In the genomic region with DNA sequence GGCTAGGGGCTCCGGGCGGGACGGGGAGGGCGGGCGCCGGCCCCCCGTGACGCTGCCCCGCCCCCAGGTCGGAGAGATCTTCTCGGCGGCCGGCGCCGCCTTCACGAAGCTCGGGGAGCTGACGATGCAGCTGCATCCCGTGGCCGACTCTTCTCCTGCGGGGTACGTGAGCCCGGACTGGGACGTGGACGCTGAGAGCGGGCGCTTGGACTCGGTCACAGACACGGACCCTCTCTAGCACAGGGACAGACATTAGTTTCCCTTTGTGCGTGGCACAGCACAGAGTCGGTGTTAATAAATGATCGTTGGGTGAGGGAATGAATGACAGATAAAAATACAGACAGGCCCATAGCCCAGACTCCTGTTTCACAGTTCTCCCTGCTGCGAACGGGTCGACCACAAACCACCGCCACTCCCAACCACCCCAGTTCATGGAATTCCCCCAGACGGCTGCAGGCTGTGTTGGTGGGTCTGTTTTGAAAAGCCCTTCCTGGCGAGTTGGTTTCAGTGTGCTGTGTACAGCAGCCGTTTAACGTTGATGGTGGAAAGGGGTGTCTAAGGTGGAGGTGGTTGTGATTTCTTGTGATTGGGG, we compare ENCODE assay signal across 8 cellular contexts. TPM values are rescaled to one million over a fixed set of nuclear protein-coding genes. Genes with fewer than 3 reads are reported as not detected.
A peak's percentile ranks its signal among the peaks of the same experiment; 100 is the strongest.
DNase-seq lines count a peak whose midpoint lies in the region; ATAC-seq, FAIRE-seq and TF ChIP-seq lines count a peak whose summit lies in the region.

No MANE protein-coding gene starts in this region.

- H3K4me2 ChIP-seq in KMS-11 (no peak overlapping the region; the same call in 1 of the 2 replicates), osteoblast (ENCODE audit: insufficient read depth, low read length) (peak overlapping the region; percentile 86)

- no peaks in the 10 kb centered on the region for H3K27me3 ChIP-seq in CD4-positive, alpha-beta memory T cell (ENCODE audit: insufficient read depth, low read length)
- H3K27me3 ChIP-seq in KMS-11 (ENCODE audit: insufficient read depth, low read depth), result no peaks in the 10 kb centered on the region
- H3K27me3 ChIP-seq in osteoblast (ENCODE audit: insufficient read depth, low read length), result no peaks in the 10 kb centered on the region
- H3K27me3 ChIP-seq in upper lobe of left lung, result no peaks in the 10 kb centered on the region

- H2AFZ ChIP-seq in KMS-11 (ENCODE audit: low read depth), result no peak overlapping the region
- peak overlapping the region; percentile 92 for H2AFZ ChIP-seq in osteoblast (ENCODE audit: low read length)

- no peaks in the 10 kb centered on the region for H3K9me3 ChIP-seq in CD4-positive, alpha-beta memory T cell (ENCODE audit: control insufficient read depth in 1 of 2, low read length in 2 of 2)
- H3K9me3 ChIP-seq in osteoblast (ENCODE audit: low read depth, low read length), result no peaks in the 10 kb centered on the region
- no peaks in the 10 kb centered on the region for H3K9me3 ChIP-seq in upper lobe of left lung

- 1 to 2% methylated on average over 10 to 23 of the region's 40 CpGs for WGBS in upper lobe of left lung, 2 donors

- peaks cover 37 to 88% (median 55%) of the 10 kb centered on the region in 4 donors for H3K4me1 Mint-ChIP-seq in CD4-positive, alpha-beta memory T cell

- peak; percentile 22 for ATAC-seq in GM21447 (IDR thresholded peaks at IDR 0.05; ENCODE audit: unreplicated experiment)
- no peak for ATAC-seq in upper lobe of left lung (ENCODE audit: low FRiP score in 2 of 2)

- peak overlapping the region; percentile 97 to 99 (median 98) for H3K27ac Mint-ChIP-seq in CD4-positive, alpha-beta memory T cell

- DNase-seq in CD4-positive, alpha-beta memory T cell, result peak; percentile 82 to 97 (median 85)
- peak; percentile 68 to 69 for DNase-seq in activated CD8-positive, alpha-beta memory T cell treated with anti-CD3 and anti-CD28 coated beads for 4 hours (ENCODE audit: low read depth in 2 of 2)
- DNase-seq in epithelial cell of esophagus (ENCODE audit: low read depth), result peak; percentile 44
- peak; percentile 93 for DNase-seq in osteoblast (ENCODE audit: insufficient read length, low spot score, missing footprints)
- DNase-seq in upper lobe of left lung, result peak in 1 of 2 donors; percentile 49
- DNase-seq in GM19239 (ENCODE audit: insufficient read length, low spot score), result no peak

- H3K79me2 ChIP-seq in KMS-11 (ENCODE audit: insufficient read depth, low read depth) (peaks cover 7% of the 10 kb centered on the region; the same call in 1 of the 2 replicates), osteoblast (ENCODE audit: insufficient read depth, low read length) (peaks cover 53% of the 10 kb centered on the region)

- CTCF ChIA-PET in CD4-positive, alpha-beta memory T cell (lab: Charles Lee; ENCODE audit: partially characterized antibody), result interaction anchor here (0.8 to 3.0 kb wide), 5 partner anchors 11 to 104 kb away, joined by 3 to 11 read pairs (median 4); a partner anchor contains a TSS

- H3K27me3 Mint-ChIP-seq in CD4-positive, alpha-beta memory T cell, result no peaks in the 10 kb centered on the region

- H3K27ac ChIP-seq in CD4-positive, alpha-beta memory T cell (ENCODE audit: low read depth, low read length), result peak overlapping the region; percentile 96
- peak overlapping the region; percentile 96 for H3K27ac ChIP-seq in KMS-11
- H3K27ac ChIP-seq in osteoblast (ENCODE audit: low read depth, low read length), result peak overlapping the region; percentile 97
- H3K27ac ChIP-seq in upper lobe of left lung, result peak overlapping the region; percentile 97 to 99 (median 99)

- TF ChIP-seq POLR2A in upper lobe of left lung (IDR thresholded peaks at IDR 0.05), result peak in 3 of 4 donors; percentile 29 to 73 (median 51)

- POLR2A ChIA-PET in CD4-positive, alpha-beta memory T cell (lab: Charles Lee; ENCODE audit: partially characterized antibody), result interaction anchor here (1.1 to 3.0 kb wide), 9 partner anchors 9 to 672 kb away, joined by 3 to 37 read pairs (median 5); a partner anchor contains a TSS

- intact Hi-C loops in CD4-positive, alpha-beta memory T cell (cut with micrococcal nuclease), result loop anchor here (1.0 to 10.0 kb wide), 2 partner anchors 8 to 1430 kb away; a partner anchor contains a TSS

- peaks cover 63% of the 10 kb centered on the region for H3K4me1 ChIP-seq in CD4-positive, alpha-beta memory T cell (ENCODE audit: insufficient read depth, low read length)
- H3K4me1 ChIP-seq in KMS-11 (ENCODE audit: low read depth, poor library complexity, severe bottlenecking) (peaks cover 27% of the 10 kb centered on the region), osteoblast (ENCODE audit: insufficient read depth, low read length) (peaks cover 61% of the 10 kb centered on the region), upper lobe of left lung (peaks cover 54 to 76% (median 62%) of the 10 kb centered on the region in 4 donors)

- TF ChIP-seq CTCF in KMS-11 (conservative IDR thresholded peaks at IDR 0.05; ENCODE audit: low read depth, low read length) (no peak), epithelial cell of esophagus (IDR thresholded peaks at IDR 0.05; ENCODE audit: insufficient read depth, low read depth, low read length, missing control alignments) (no peak), osteoblast (IDR thresholded peaks at IDR 0.05; ENCODE audit: extremely low read depth, low read depth, low read length) (no peak), upper lobe of left lung (IDR thresholded peaks at IDR 0.05) (no peak)

- H3K4me3 ChIP-seq in CD4-positive, alpha-beta memory T cell (ENCODE audit: low read length in 2 of 2), result peak overlapping the region; percentile 50 to 98
- H3K4me3 ChIP-seq in KMS-11 (IDR thresholded peaks at IDR 0.05; ENCODE audit: insufficient read depth, low read depth, low read length) (no peak overlapping the region), epithelial cell of esophagus (ENCODE audit: low read length) (peak overlapping the region; percentile 94), osteoblast (ENCODE audit: insufficient read depth, low read length) (peak overlapping the region; percentile 81), upper lobe of left lung (peak overlapping the region; percentile 42 to 88 (median 84))

- peak overlapping the region; percentile 87; the same call in 1 of the 2 replicates for H3K9ac ChIP-seq in KMS-11

- peaks cover 8% of the 10 kb centered on the region for H3K36me3 ChIP-seq in CD4-positive, alpha-beta memory T cell (ENCODE audit: insufficient read depth, low read length)
- H3K36me3 ChIP-seq in KMS-11 (ENCODE audit: insufficient read depth), result no peaks in the 10 kb centered on the region
- H3K36me3 ChIP-seq in osteoblast (ENCODE audit: insufficient read depth, low read length), result peaks cover 11% of the 10 kb centered on the region
- H3K36me3 ChIP-seq in upper lobe of left lung, result peaks cover 0 to 13% (median 0%) of the 10 kb centered on the region in 4 donors

- no peak for FAIRE-seq in GM19239 (lab: Jason Lieb, UNC)

- H3K9me3 Mint-ChIP-seq in CD4-positive, alpha-beta memory T cell, result no peaks in the 10 kb centered on the region

- no peak for TF ChIP-seq EP300 in upper lobe of left lung (IDR thresholded peaks at IDR 0.05)

- peaks cover 9 to 36% of the 10 kb centered on the region in 2 donors for H3K36me3 Mint-ChIP-seq in CD4-positive, alpha-beta memory T cell

- no peaks in the 10 kb centered on the region for H4K20me1 ChIP-seq in KMS-11 (ENCODE audit: insufficient read depth)
- peaks cover 5% of the 10 kb centered on the region for H4K20me1 ChIP-seq in osteoblast (ENCODE audit: insufficient read depth, low read length)

- H3K4me3 Mint-ChIP-seq in CD4-positive, alpha-beta memory T cell, result peak overlapping the region; percentile 89 to 95 (median 92)

RNA-seq across cellular contexts. Expression of a gene that starts 2.7 kb away (rescaled TPM):
- total RNA-seq in CD4-positive, alpha-beta memory T cell, result 100 to 1,000 TPM; 166 to 179 TPM
- polyA plus RNA-seq in CD4-positive, alpha-beta memory T cell, result 100 to 1,000 TPM; 410 to 812 TPM
- 37.3 and 38.9 TPM in 2 replicates for total RNA-seq in osteoblast
- 100 to 1,000 TPM in 5 of 6 donors, 10 to 100 TPM in 1; 85.9 to 304 (median 175) TPM for total RNA-seq in upper lobe of left lung

RNA-seq across cellular contexts. Expression of a gene that starts 7.8 kb away (rescaled TPM):
- total RNA-seq in CD4-positive, alpha-beta memory T cell, result not detected
- polyA plus RNA-seq in CD4-positive, alpha-beta memory T cell, result not detected
- total RNA-seq in osteoblast, result not detected in 2 replicates
- total RNA-seq in upper lobe of left lung, result 10 to 100 TPM in 3 of 6 donors, 1 to 10 TPM in 3; 2.1 to 83.1 (median 9.4) TPM

RNA-seq across cellular contexts. Expression of a gene that starts 19.2 kb away (rescaled TPM):
- total RNA-seq in CD4-positive, alpha-beta memory T cell, result not detected
- under 1 TPM in 1 of 2 donors, not detected in 1; 0.19 TPM for polyA plus RNA-seq in CD4-positive, alpha-beta memory T cell
- total RNA-seq in osteoblast (not detected in 2 replicates), upper lobe of left lung (1 to 10 TPM in 2 of 6 donors, under 1 TPM in 4; 0.26 to 3.1 (median 0.46) TPM)

RNA-seq across cellular contexts. Expression of a gene that starts 20.7 kb away (rescaled TPM):
- total RNA-seq in CD4-positive, alpha-beta memory T cell, result 10 to 100 TPM; 13.1 to 13.7 TPM
- 1 to 10 TPM in 1 of 2 donors, under 1 TPM in 1; 0.93 to 1.8 TPM for polyA plus RNA-seq in CD4-positive, alpha-beta memory T cell
- 1.2 and 1.4 TPM in 2 replicates for total RNA-seq in osteoblast
- total RNA-seq in upper lobe of left lung, result 10 to 100 TPM in 4 of 6 donors, 1 to 10 TPM in 2; 2.3 to 26.2 (median 10.7) TPM

RNA-seq across cellular contexts. Expression of a gene that starts 28.8 kb away (rescaled TPM):
- 1 to 10 TPM in 1 of 2 experiments, under 1 TPM in 1; 0.89 to 1.2 TPM for total RNA-seq in CD4-positive, alpha-beta memory T cell
- polyA plus RNA-seq in CD4-positive, alpha-beta memory T cell, result under 1 TPM; 0.50 to 0.69 TPM
- 0.29 and 0.36 TPM in 2 replicates for total RNA-seq in osteoblast
- 10 to 100 TPM in 2 of 6 donors, 1 to 10 TPM in 4; 2.7 to 35.0 (median 6.1) TPM for total RNA-seq in upper lobe of left lung
